Comparison of ENCODE assay signal across 8 cellular contexts in the genomic region with DNA sequence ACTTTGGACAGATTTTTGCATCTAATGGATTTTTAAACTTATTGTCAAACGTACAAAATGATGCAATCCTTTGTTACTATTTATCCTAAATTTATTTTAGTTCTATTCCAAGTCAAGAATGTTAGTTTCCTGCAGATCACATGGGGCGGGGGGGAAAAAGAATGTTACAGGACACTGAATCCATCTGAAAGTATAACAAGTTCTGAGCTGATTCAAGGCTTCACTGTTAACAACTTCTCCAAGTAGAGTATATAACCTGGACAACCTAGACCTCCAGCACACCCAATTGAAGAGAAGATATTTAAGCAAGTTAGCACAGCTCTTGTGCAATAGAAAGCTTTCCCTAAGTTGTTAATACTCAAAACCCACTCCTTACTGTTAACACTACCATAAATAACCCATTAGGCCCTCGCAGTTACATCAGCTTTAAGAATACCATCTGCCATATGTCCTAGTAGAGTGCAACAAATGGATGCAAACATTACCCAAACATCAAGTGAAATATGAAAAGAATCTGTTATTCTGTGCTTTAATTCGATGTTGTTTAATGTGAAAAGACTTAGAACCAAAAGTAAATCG. TPM values are rescaled to one million over a fixed set of nuclear protein-coding genes. Genes with fewer than 3 reads are reported as not detected.
DNase-seq lines count a peak whose midpoint lies in the region; ATAC-seq and TF ChIP-seq lines count a peak whose summit lies in the region.

No MANE protein-coding gene starts in this region.

- no peak for DNase-seq in activated CD4-positive, alpha-beta T cell treated with anti-CD3 and anti-CD28 coated beads for 36 hours
- DNase-seq in activated CD4-positive, alpha-beta T cell treated with anti-CD3 and anti-CD28 coated beads, Interleukin-2, amount 50 U/mL, for 48 hours, result no peak
- DNase-seq in NT2/D1 (ENCODE audit: low read depth, low spot score), result no peak
- no peak for DNase-seq in chondrocyte (ENCODE audit: low spot score)
- DNase-seq in epidermal melanocyte (ENCODE audit: insufficient read length, low spot score), result no peak
- no peak for DNase-seq in COR-L47 (lab: John Stamatoyannopoulos, UW)

- no peak for ATAC-seq in activated CD4-positive, alpha-beta T cell treated with anti-CD3 and anti-CD28 coated beads for 36 hours
- ATAC-seq in activated CD4-positive, CD25-positive, alpha-beta regulatory T cell treated with anti-CD3 and anti-CD28 coated beads, Interleukin-2, amount 50 U/mL, for 24 hours, result no peak

- H3K4me1 ChIP-seq in NT2/D1 (ENCODE audit: insufficient read depth, insufficient read length), result no peaks in the 10 kb centered on the region
- H3K4me1 ChIP-seq in mononuclear cell (ENCODE audit: insufficient read depth, low read length), result peaks cover 33% of the 10 kb centered on the region

- POLR2A ChIA-PET in activated CD4-positive, alpha-beta T cell treated with anti-CD3 and anti-CD28 coated beads for 36 hours (lab: Charles Lee), result interaction anchor here (1.1 to 1.4 kb wide), 2 partner anchors 10 to 231 kb away, joined by 3 to 4 read pairs; no protein-coding TSS in a partner anchor

- H3K4me1 Mint-ChIP-seq in activated CD4-positive, alpha-beta T cell treated with anti-CD3 and anti-CD28 coated beads for 36 hours, result peaks cover 45% of the 10 kb centered on the region
- H3K4me1 Mint-ChIP-seq in chondrocyte (ENCODE audit: low read depth), result peaks cover 45% of the 10 kb centered on the region

- TF ChIP-seq CTCF in chondrocyte (IDR thresholded peaks at IDR 0.05), result no peak

- H3K27me3 Mint-ChIP-seq in activated CD4-positive, alpha-beta T cell treated with anti-CD3 and anti-CD28 coated beads for 36 hours, result peaks cover 2% of the 10 kb centered on the region
- no peaks in the 10 kb centered on the region for H3K27me3 Mint-ChIP-seq in chondrocyte (ENCODE audit: low read depth)

- H3K36me3 Mint-ChIP-seq in activated CD4-positive, alpha-beta T cell treated with anti-CD3 and anti-CD28 coated beads for 36 hours (ENCODE audit: low read depth), result peaks cover 30% of the 10 kb centered on the region
- H3K36me3 Mint-ChIP-seq in chondrocyte (ENCODE audit: low read depth), result peaks cover 2% of the 10 kb centered on the region

- peaks cover 4% of the 10 kb centered on the region for H3K36me3 ChIP-seq in NT2/D1 (ENCODE audit: insufficient read depth, insufficient read length, low read length)

- no peaks in the 10 kb centered on the region for H3K27me3 ChIP-seq in NT2/D1 (ENCODE audit: insufficient read depth, insufficient read length)
- no peaks in the 10 kb centered on the region for H3K27me3 ChIP-seq in mononuclear cell (ENCODE audit: insufficient read depth, low read length)

- no peaks in the 10 kb centered on the region for H3K9me3 Mint-ChIP-seq in activated CD4-positive, alpha-beta T cell treated with anti-CD3 and anti-CD28 coated beads for 36 hours (ENCODE audit: low read depth)
- no peaks in the 10 kb centered on the region for H3K9me3 Mint-ChIP-seq in chondrocyte (ENCODE audit: low read depth)

- CTCF ChIA-PET in activated CD4-positive, alpha-beta T cell treated with anti-CD3 and anti-CD28 coated beads for 36 hours (lab: Charles Lee), result interaction anchor here (0.5 to 1.0 kb wide), 5 partner anchors 9 to 129 kb away, joined by 3 to 4 read pairs (median 3); no protein-coding TSS in a partner anchor

- intact Hi-C loops in activated CD4-positive, alpha-beta T cell treated with anti-CD3 and anti-CD28 coated beads for 36 hours (cut with DNase I, micrococcal nuclease), result loop anchor here (2.0 to 10.0 kb wide), 10 partner anchors 40 to 1526 kb away; a partner anchor contains a TSS

- peak overlapping the region; percentile 94 for H3K9ac ChIP-seq in NT2/D1 (ENCODE audit: insufficient read length, low read depth)

- H3K27ac Mint-ChIP-seq in activated CD4-positive, alpha-beta T cell treated with anti-CD3 and anti-CD28 coated beads for 36 hours, result peak overlapping the region; percentile 99
- H3K27ac Mint-ChIP-seq in chondrocyte (ENCODE audit: unreplicated experiment), result peak overlapping the region; percentile 99

- H3K9me3 ChIP-seq in NT2/D1 (ENCODE audit: insufficient read depth, low read length), result no peaks in the 10 kb centered on the region
- H3K9me3 ChIP-seq in mononuclear cell (ENCODE audit: low read depth, low read length), result no peaks in the 10 kb centered on the region

- H3K4me3 ChIP-seq in NT2/D1 (ENCODE audit: insufficient read length, low read depth) (peak overlapping the region; percentile 80), mononuclear cell (ENCODE audit: low read length) (peak overlapping the region; percentile 94)

- peak overlapping the region; percentile 100 for H3K4me3 Mint-ChIP-seq in activated CD4-positive, alpha-beta T cell treated with anti-CD3 and anti-CD28 coated beads for 36 hours
- H3K4me3 Mint-ChIP-seq in chondrocyte (ENCODE audit: unreplicated experiment), result peak overlapping the region; percentile 99

RNA-seq across cellular contexts. Expression of a gene that starts 1.3 kb away (rescaled TPM):
- total RNA-seq in activated CD4-positive, alpha-beta T cell treated with anti-CD3 and anti-CD28 coated beads for 36 hours, result 100 to 1,000 TPM in 1 of 2 experiments, 10 to 100 TPM in 1; 98.7 to 100 TPM
- total RNA-seq in chondrocyte (155 to 166 TPM (median 160 TPM) in 3 replicates), mononuclear cell (40.3 TPM)
